9 cellular contexts compared by ENCODE assay signal in the genomic region with DNA sequence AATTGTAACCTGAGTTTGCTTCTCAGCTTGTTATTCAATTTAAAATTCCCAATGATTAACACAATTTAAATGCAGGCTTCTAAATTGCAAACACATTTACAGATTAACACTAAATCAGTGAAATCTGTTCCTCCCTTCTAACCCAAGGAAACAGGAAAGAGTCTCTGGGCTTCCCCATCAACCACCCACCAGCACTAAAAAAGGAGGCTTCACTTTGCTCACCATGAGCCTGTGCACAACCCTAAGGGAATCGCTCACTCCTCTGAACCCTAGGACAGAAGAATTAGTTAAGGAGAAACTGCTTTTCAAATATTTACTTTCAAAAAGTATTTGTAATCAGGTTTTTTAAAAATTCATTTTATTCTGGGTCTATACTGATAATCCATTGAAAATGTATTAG.
"Had no signal": no experiment of that assay in that cellular context is flagged by ENCODE, and none has a peak within 500 bp of the region (broad histone marks: within the 10 kb centered on the region; RNA-seq: fewer than 3 reads in every experiment).

No MANE protein-coding gene starts in this region.

- FAIRE-seq: HepG2 had no signal

- H3K9me3 ChIP-seq: HAP-1 had no signal

- H3K36me3 ChIP-seq: HAP-1 had no signal

- H3K9ac ChIP-seq: GM23248 had no signal

- H3K4me3 ChIP-seq: GM23248, HAP-1 had no signal

- H3K27ac Mint-ChIP-seq: HFFc6, IgD-negative memory B cell had no signal

- DNase-seq: GM23248, H7, HFFc6, KG1 had no signal

- H3K4me3 Mint-ChIP-seq: HFFc6 had no signal

- H3K4me1 Mint-ChIP-seq: IgD-negative memory B cell had no signal

- H2AFZ ChIP-seq: GM23248 had no signal

- H3K27ac ChIP-seq: GM23248, HL-60 had no signal

- ATAC-seq: HCT116, HepG2 had no signal

- H3K4me1 ChIP-seq: HAP-1 had no signal
